In genomic region chr3:14822134-14822533, GRCh38 we compare ENCODE assay signal across 28 cellular contexts. TPM values are rescaled to one million over a fixed set of nuclear protein-coding genes. Genes with fewer than 3 reads are reported as not detected.
"Had no signal": no experiment of that assay in that cellular context is flagged by ENCODE, and none has a peak within 500 bp of the region (broad histone marks: within the 10 kb centered on the region; RNA-seq: fewer than 3 reads in every experiment).

No MANE protein-coding gene starts in this region.

- H3K27ac ChIP-seq: foreskin keratinocyte, hepatocyte, neural progenitor cell, parathyroid adenoma, right lobe of liver, thyroid gland, vagina had no signal

- H3K9me3 ChIP-seq: esophagus muscularis mucosa, gastroesophageal sphincter, heart left ventricle, left lung, right lobe of liver, thyroid gland, vagina had no signal

- H3K9me3 Mint-ChIP-seq: dendritic cell treated with granulocyte-macrophage colony-stimulating factor and Interleukin-4, amounts not matched to agents 40 ng/mL and 50 ng/mL, for 4 days; endodermal cell; naive thymus-derived CD4-positive, alpha-beta T cell; nephron; stimulated activated naive CD8-positive, alpha-beta T cell treated with anti-CD3 and anti-CD28 coated beads, Interleukin-15, amount 100 ng/mL, for 72 hours had no signal

- H3K4me1 ChIP-seq: foreskin keratinocyte, parathyroid adenoma had no signal

- H3K36me3 Mint-ChIP-seq: naive thymus-derived CD4-positive, alpha-beta T cell had no signal

- H3K27ac Mint-ChIP-seq: dendritic cell treated with granulocyte-macrophage colony-stimulating factor and Interleukin-4, amounts not matched to agents 40 ng/mL and 50 ng/mL, for 4 days; endodermal cell; neural progenitor cell; progenitor cell of endocrine pancreas had no signal

- DNase-seq: effector CD8-positive, alpha-beta T cell; endodermal cell; foreskin keratinocyte; heart left ventricle; left cardiac atrium; left lung; mammary epithelial cell; mesendoderm; midbrain; naive thymus-derived CD4-positive, alpha-beta T cell; right lobe of liver; stimulated activated CD4-positive, alpha-beta T cell treated with anti-CD3 and anti-CD28 coated beads, Interleukin-12 subunit alpha, Interleukin-12 subunit beta, amount 100 ng/mL, for 4 hours; stimulated activated CD4-positive, alpha-beta T cell treated with anti-CD3 and anti-CD28 coated beads, Interleukin-1b, Interleukin-23, amount 100 ng/mL, for 48 hours; stimulated activated CD4-positive, alpha-beta T cell treated with anti-CD3 and anti-CD28 coated beads, Interleukin-4, amount 100 ng/mL, for 1 hour; stimulated activated CD8-positive, alpha-beta memory T cell treated with anti-CD3 and anti-CD28 coated beads, Interleukin-4, amount 100 ng/mL, for 48 hours; stimulated activated naive CD4-positive, alpha-beta T cell; stimulated activated naive CD8-positive, alpha-beta T cell treated with anti-CD3 and anti-CD28 coated beads, Interleukin-15, amount 100 ng/mL, for 72 hours; thyroid gland had no signal

- H3K4me1 Mint-ChIP-seq: stimulated activated naive CD8-positive, alpha-beta T cell treated with anti-CD3 and anti-CD28 coated beads, Interleukin-15, amount 100 ng/mL, for 72 hours had no signal

- H3K4me3 Mint-ChIP-seq: dendritic cell treated with granulocyte-macrophage colony-stimulating factor and Interleukin-4, amounts not matched to agents 40 ng/mL and 50 ng/mL, for 4 days; naive thymus-derived CD4-positive, alpha-beta T cell; neural progenitor cell; stimulated activated naive CD8-positive, alpha-beta T cell treated with anti-CD3 and anti-CD28 coated beads, Interleukin-15, amount 100 ng/mL, for 72 hours had no signal

- ATAC-seq: foreskin keratinocyte; gastroesophageal sphincter; heart left ventricle; left cardiac atrium; left lung; naive thymus-derived CD4-positive, alpha-beta T cell; stimulated activated naive CD8-positive, alpha-beta T cell treated with anti-CD3 and anti-CD28 coated beads, Interleukin-15, amount 100 ng/mL, for 72 hours had no signal

- H3K36me3 ChIP-seq: neural progenitor cell, right lobe of liver, thyroid gland had no signal

- H3K4me3 ChIP-seq: esophagus muscularis mucosa, gastroesophageal sphincter, heart left ventricle, hepatocyte, left lung, neural progenitor cell, right lobe of liver, smooth muscle cell, thyroid gland, vagina had no signal

RNA-seq across cellular contexts. Expression of gene FGD5, which starts 3.4 kb away (rescaled TPM):
- polyA plus RNA-seq: foreskin keratinocyte; mammary epithelial cell; naive thymus-derived CD4-positive, alpha-beta T cell had no signal
